Comparison of ENCODE assay signal across 8 cellular contexts in genomic region chr10:73771722-73772279, GRCh38. TPM values are rescaled to one million over a fixed set of nuclear protein-coding genes. Genes with fewer than 3 reads are reported as not detected.
A peak's percentile ranks its signal among the peaks of the same experiment; 100 is the strongest.
DNase-seq lines count a peak whose midpoint lies in the region; ATAC-seq and TF ChIP-seq lines count a peak whose summit lies in the region.

No MANE protein-coding gene starts in this region.

- H3K36me3 Mint-ChIP-seq in Calu3 (ENCODE audit: insufficient read depth, unreplicated experiment) (peaks cover 59% of the 10 kb centered on the region), mesothelial cell of epicardium (peaks cover 34% of the 10 kb centered on the region)

- DNase-seq in Calu3 (peak; percentile 88), mesothelial cell of epicardium (ENCODE audit: low spot score in 2 of 2, unreplicated experiment in 2 of 2) (peak in 1 of 2 experiments; percentile 81)
- peak; percentile 68 for DNase-seq in effector CD4-positive, alpha-beta T cell
- peak; percentile 54 to 61 for DNase-seq in stimulated activated CD8-positive, alpha-beta memory T cell treated with anti-CD3 and anti-CD28 coated beads, Interleukin-4, amount 100 ng/mL, for 4 hours (ENCODE audit: low read depth in 2 of 2, low spot score in 1 of 2)

- H3K27ac Mint-ChIP-seq in Calu3 (ENCODE audit: unreplicated experiment) (peak overlapping the region; percentile 35), mesothelial cell of epicardium (peak overlapping the region; percentile 91)

- TF ChIP-seq RAD21 in Ishikawa (IDR thresholded peaks at IDR 0.05; ENCODE audit: low read depth): no peak

- no peak for TF ChIP-seq CTCF in Calu3 (IDR thresholded peaks at IDR 0.05; ENCODE audit: unreplicated experiment)
- TF ChIP-seq CTCF in mesothelial cell of epicardium (IDR thresholded peaks at IDR 0.05; ENCODE audit: unreplicated experiment): no peak

- H3K9me3 Mint-ChIP-seq in Calu3 (ENCODE audit: low read depth, unreplicated experiment): no peaks in the 10 kb centered on the region
- H3K9me3 Mint-ChIP-seq in mesothelial cell of epicardium: no peaks in the 10 kb centered on the region

- peak overlapping the region; percentile 93 for H3K4me3 Mint-ChIP-seq in Calu3 (ENCODE audit: low read depth, unreplicated experiment)
- peak overlapping the region; percentile 90 for H3K4me3 Mint-ChIP-seq in mesothelial cell of epicardium

- peaks cover 24% of the 10 kb centered on the region for H3K4me1 Mint-ChIP-seq in Calu3 (ENCODE audit: low read depth, unreplicated experiment)
- peaks cover 36% of the 10 kb centered on the region for H3K4me1 Mint-ChIP-seq in mesothelial cell of epicardium

- H3K27me3 Mint-ChIP-seq in Calu3 (ENCODE audit: unreplicated experiment) (no peaks in the 10 kb centered on the region), mesothelial cell of epicardium (ENCODE audit: low read depth) (no peaks in the 10 kb centered on the region)

- CTCF ChIA-PET in Calu3 (lab: Charles Lee): interaction anchor here (0.6 to 3.1 kb wide), 4 partner anchors 9 to 13 kb away, joined by 3 to 14 read pairs (median 4); partner anchors contain the start of gene CHCHD1

- intact Hi-C loops in Calu3 (cut with micrococcal nuclease; ENCODE audit: unreplicated experiment): loop anchor here (10.0 kb wide), 1 partner anchor 103 kb away; the partner anchor contains the start of gene CAMK2G

- TSS peak; percentile 43 for BruUV-seq in Calu3 (replicated peaks; lab: Mats Ljungman, UMichigan)

- TF ChIP-seq EP300 in Ishikawa (IDR thresholded peaks at IDR 0.05; ENCODE audit: borderline replicate concordance): no peak

- ATAC-seq in GM19455 (IDR thresholded peaks at IDR 0.05; ENCODE audit: unreplicated experiment): peak; percentile 52
- ATAC-seq in activated CD4-positive, CD25-positive, alpha-beta regulatory T cell treated with anti-CD3 and anti-CD28 coated beads, Interleukin-2, amount 50 U/mL, for 24 hours: peak; percentile 48 to 56
- ATAC-seq in HG02981 (IDR thresholded peaks at IDR 0.05; ENCODE audit: unreplicated experiment): no peak

TF ChIP-seq in Ishikawa, 13 proteins besides CTCF, POLR2A, EP300 and RAD21:
- TF ChIP-seq NFIC (IDR thresholded peaks at IDR 0.05) (no peak), USF1 (IDR thresholded peaks at IDR 0.05) (peak; percentile 79), TAF1 (IDR thresholded peaks at IDR 0.05; ENCODE audit: low read depth) (no peak), REST (IDR thresholded peaks at IDR 0.05; ENCODE audit: low read depth) (no peak), TCF12 (IDR thresholded peaks at IDR 0.05; ENCODE audit: low read depth) (no peak), YY1 (IDR thresholded peaks at IDR 0.05; ENCODE audit: low read depth) (no peak), CREB1 (IDR thresholded peaks at IDR 0.05; ENCODE audit: low read depth) (no peak), EGR1 (IDR thresholded peaks at IDR 0.05) (no peak), MAX (IDR thresholded peaks at IDR 0.05) (peak; percentile 79), FOXM1 (IDR thresholded peaks at IDR 0.05; ENCODE audit: borderline replicate concordance, low read depth) (no peak), TEAD4 (IDR thresholded peaks at IDR 0.05) (no peak), ZBTB7A (IDR thresholded peaks at IDR 0.05; ENCODE audit: low read depth) (no peak), CEBPB (IDR thresholded peaks at IDR 0.05) (no peak)

RNA-seq across cellular contexts. Expression of gene CHCHD1, which starts 10.0 kb away (rescaled TPM):
- 39.2 and 44.1 TPM in 2 replicates for total RNA-seq in Calu3 (2022)
- total RNA-seq in mesothelial cell of epicardium: 21.0 to 23.5 TPM (median 23.1 TPM) in 3 replicates

RNA-seq across cellular contexts. Expression of gene ZSWIM8, which starts 13.6 kb away (rescaled TPM):
- total RNA-seq in Calu3 (2022) (59.9 and 69.9 TPM in 2 replicates), mesothelial cell of epicardium (121 to 131 TPM (median 122 TPM) in 3 replicates)

RNA-seq across cellular contexts. Expression of gene SEC24C, which starts 27.6 kb away (rescaled TPM):
- total RNA-seq in Calu3 (2022) (91.7 and 98.4 TPM in 2 replicates), mesothelial cell of epicardium (74.8 to 77.6 TPM (median 75.5 TPM) in 3 replicates)

RNA-seq across cellular contexts. Expression of gene NDST2, which starts 39.6 kb away (rescaled TPM):
- total RNA-seq in Calu3 (2022): 24.8 and 26.7 TPM in 2 replicates
- total RNA-seq in mesothelial cell of epicardium: 37.2 to 40.8 TPM (median 38.7 TPM) in 3 replicates
